Comparison of ENCODE assay signal across 8 cellular contexts in genomic region chr3:46998121-46998851, GRCh38. TPM values are rescaled to one million over a fixed set of nuclear protein-coding genes. Genes with fewer than 3 reads are reported as not detected.
DNase-seq lines count a peak whose midpoint lies in the region; ATAC-seq and TF ChIP-seq lines count a peak whose summit lies in the region.

No MANE protein-coding gene starts in this region.

- no peaks in the 10 kb centered on the region for H3K9me3 Mint-ChIP-seq in activated T-cell treated with anti-CD3 and anti-CD28 coated beads, Interleukin-2, amount 50 U/mL, for 24 hours

- no peak overlapping the region for H3K4me3 Mint-ChIP-seq in activated T-cell treated with anti-CD3 and anti-CD28 coated beads, Interleukin-2, amount 50 U/mL, for 24 hours

- DNase-seq in NOMO-1 treated with DMSO at 0.1 percent for 48 hours (lab: John Stamatoyannopoulos, UW; ENCODE audit: unreplicated experiment), result peak; percentile 44
- DNase-seq in activated T-cell treated with anti-CD3 and anti-CD28 coated beads, Interleukin-2, amount 50 U/mL, for 24 hours, result peak; percentile 84
- peak; percentile 34 for DNase-seq in fibroblast of mammary gland (ENCODE audit: low read depth)
- peak; percentile 80 to 89 for DNase-seq in aorta

- peaks cover 87% of the 10 kb centered on the region for H3K36me3 Mint-ChIP-seq in activated T-cell treated with anti-CD3 and anti-CD28 coated beads, Interleukin-2, amount 50 U/mL, for 24 hours (ENCODE audit: low read depth)

- H3K27me3 Mint-ChIP-seq in activated T-cell treated with anti-CD3 and anti-CD28 coated beads, Interleukin-2, amount 50 U/mL, for 24 hours, result no peaks in the 10 kb centered on the region

- H3K27ac Mint-ChIP-seq in activated T-cell treated with anti-CD3 and anti-CD28 coated beads, Interleukin-2, amount 50 U/mL, for 24 hours, result no peak overlapping the region

- H3K9me3 ChIP-seq in parathyroid adenoma (ENCODE audit: control insufficient read depth, low read length) (no peaks in the 10 kb centered on the region), aorta (ENCODE audit: control insufficient read depth, low read length) (no peaks in the 10 kb centered on the region)

- no peak overlapping the region for H2AFZ ChIP-seq in parathyroid adenoma

- TF ChIP-seq CTCF in GM12875 (IDR thresholded peaks at IDR 0.05; ENCODE audit: borderline replicate concordance, insufficient read depth, low read depth, low read length) (peak; percentile 94), fibroblast of mammary gland (conservative IDR thresholded peaks at IDR 0.05; ENCODE audit: control insufficient read depth, insufficient read depth, low read depth, low read length) (peak; percentile 64), parathyroid adenoma (IDR thresholded peaks at IDR 0.05) (peak; percentile 66)

- H3K9ac ChIP-seq in parathyroid adenoma, result no peak overlapping the region

- H3K27ac ChIP-seq in parathyroid adenoma (no peak overlapping the region), aorta (ENCODE audit: low read depth in 1 of 2, low read length in 2 of 2) (no peak overlapping the region)

- H3K4me1 Mint-ChIP-seq in activated T-cell treated with anti-CD3 and anti-CD28 coated beads, Interleukin-2, amount 50 U/mL, for 24 hours (ENCODE audit: low read depth), result peaks cover 23% of the 10 kb centered on the region

- no peak overlapping the region for H3K4me2 ChIP-seq in parathyroid adenoma (ENCODE audit: low read length)

- intact Hi-C loops in aorta (cut with DNase I), result loop anchor here (2.0 kb wide), 1 partner anchor 75 kb away; no protein-coding TSS in a partner anchor

- H3K36me3 ChIP-seq in parathyroid adenoma (ENCODE audit: control insufficient read depth, insufficient read depth, low read length) (no peaks in the 10 kb centered on the region), aorta (ENCODE audit: control insufficient read depth in 1 of 2, insufficient read depth in 2 of 2, low read length in 1 of 2) (no peaks in the 10 kb centered on the region)

- ATAC-seq in aorta (ENCODE audit: low FRiP score) (no peak), GM21717 (IDR thresholded peaks at IDR 0.05; ENCODE audit: unreplicated experiment) (no peak), HG02623 (IDR thresholded peaks at IDR 0.05; ENCODE audit: unreplicated experiment) (no peak)

- H3K4me3 ChIP-seq in GM12875 (ENCODE audit: low read depth, low read length) (no peak overlapping the region), fibroblast of mammary gland (ENCODE audit: control insufficient read depth, low read depth, low read length) (no peak overlapping the region), parathyroid adenoma (ENCODE audit: low read depth, low read length) (no peak overlapping the region), aorta (ENCODE audit: low read length in 2 of 2) (no peak overlapping the region)

- no peaks in the 10 kb centered on the region for H3K27me3 ChIP-seq in parathyroid adenoma (ENCODE audit: control insufficient read depth, insufficient read depth, low read length)
- no peaks in the 10 kb centered on the region for H3K27me3 ChIP-seq in aorta (ENCODE audit: control insufficient read depth in 1 of 2, insufficient read depth in 2 of 2, low read length in 1 of 2)

- WGBS in aorta, 2 donors, result 61 to 64% methylated on average over 27 of the region's 27 CpGs

- peaks cover 3% of the 10 kb centered on the region for H3K79me2 ChIP-seq in parathyroid adenoma

- H3K4me1 ChIP-seq in parathyroid adenoma (peaks cover 5% of the 10 kb centered on the region), aorta (ENCODE audit: control insufficient read depth in 1 of 2, insufficient read depth in 2 of 2, low read length in 2 of 2) (no peaks in the 10 kb centered on the region)

RNA-seq across cellular contexts. Expression of gene NBEAL2, which starts 18.8 kb away (rescaled TPM):
- total RNA-seq in aorta, result 10 to 100 TPM; 26.2 to 45.8 TPM
- 10 to 100 TPM in 1 of 2 donors, 1 to 10 TPM in 1; 6.3 to 55.8 TPM for polyA plus RNA-seq in aorta

RNA-seq across cellular contexts. Expression of gene CCDC12, which starts 21.7 kb away (rescaled TPM):
- total RNA-seq in aorta, result 10 to 100 TPM; 30.5 to 35.9 TPM
- polyA plus RNA-seq in aorta, result 10 to 100 TPM; 43.5 to 46.5 TPM

Comparison
In these comparisons a context has a peak if more than half of its experiments do, and no peak if none do; other contexts are left out.
1. DNase-seq: peak in every context shown above with its lines; median percentile 84 in aorta; 84 in activated T-cell treated with anti-CD3 and anti-CD28 coated beads, Interleukin-2, amount 50 U/mL, for 24 hours; 44 in NOMO-1 treated with DMSO at 0.1 percent for 48 hours; 34 in fibroblast of mammary gland.